Comparison of ENCODE assay signal across 1 cellular context in the genomic region with DNA sequence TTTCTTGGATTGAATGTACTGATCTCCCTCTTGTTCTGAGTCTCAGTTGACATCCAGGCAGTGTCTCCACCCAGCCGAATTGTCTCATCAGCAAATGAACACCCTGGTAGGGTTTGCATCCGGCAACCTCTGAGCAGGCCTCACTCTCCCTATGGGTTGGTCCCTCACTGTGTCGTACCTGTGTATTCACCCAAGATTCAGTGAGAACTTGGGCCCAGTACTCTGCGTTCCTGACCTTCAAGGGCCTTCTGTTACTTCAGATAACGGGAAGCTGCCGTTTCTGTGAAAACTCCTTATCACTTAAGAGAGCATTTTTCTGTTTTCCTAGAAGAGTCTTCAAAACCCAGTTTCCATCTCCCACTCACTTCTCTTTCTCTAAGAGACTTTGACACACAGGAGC.
TF ChIP-seq lines count a peak whose summit lies in the region.

No MANE protein-coding gene starts in this region.

TF ChIP-seq in K562, 482 proteins besides CTCF, POLR2A, EP300 and RAD21 (continued from another document and continues in another):
- TF ChIP-seq, protein P1, sequence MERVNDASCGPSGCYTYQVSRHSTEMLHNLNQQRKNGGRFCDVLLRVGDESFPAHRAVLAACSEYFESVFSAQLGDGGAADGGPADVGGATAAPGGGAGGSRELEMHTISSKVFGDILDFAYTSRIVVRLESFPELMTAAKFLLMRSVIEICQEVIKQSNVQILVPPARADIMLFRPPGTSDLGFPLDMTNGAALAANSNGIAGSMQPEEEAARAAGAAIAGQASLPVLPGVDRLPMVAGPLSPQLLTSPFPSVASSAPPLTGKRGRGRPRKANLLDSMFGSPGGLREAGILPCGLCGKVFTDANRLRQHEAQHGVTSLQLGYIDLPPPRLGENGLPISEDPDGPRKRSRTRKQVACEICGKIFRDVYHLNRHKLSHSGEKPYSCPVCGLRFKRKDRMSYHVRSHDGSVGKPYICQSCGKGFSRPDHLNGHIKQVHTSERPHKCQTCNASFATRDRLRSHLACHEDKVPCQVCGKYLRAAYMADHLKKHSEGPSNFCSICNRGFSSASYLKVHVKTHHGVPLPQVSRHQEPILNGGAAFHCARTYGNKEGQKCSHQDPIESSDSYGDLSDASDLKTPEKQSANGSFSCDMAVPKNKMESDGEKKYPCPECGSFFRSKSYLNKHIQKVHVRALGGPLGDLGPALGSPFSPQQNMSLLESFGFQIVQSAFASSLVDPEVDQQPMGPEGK (CRISPR knock-in tag; IDR thresholded peaks at IDR 0.05; ENCODE audit: borderline replicate concordance) = no peak
- no peak for TF ChIP-seq CCAR2 (IDR thresholded peaks at IDR 0.05; ENCODE audit: low read depth, low read length)
- no peak for TF ChIP-seq ZNF764 (CRISPR knock-in tag; IDR thresholded peaks at IDR 0.05; ENCODE audit: low read depth)
- no peak for TF ChIP-seq CREBBP (IDR thresholded peaks at IDR 0.05; ENCODE audit: low read depth, low read length)
- TF ChIP-seq, protein P2, sequence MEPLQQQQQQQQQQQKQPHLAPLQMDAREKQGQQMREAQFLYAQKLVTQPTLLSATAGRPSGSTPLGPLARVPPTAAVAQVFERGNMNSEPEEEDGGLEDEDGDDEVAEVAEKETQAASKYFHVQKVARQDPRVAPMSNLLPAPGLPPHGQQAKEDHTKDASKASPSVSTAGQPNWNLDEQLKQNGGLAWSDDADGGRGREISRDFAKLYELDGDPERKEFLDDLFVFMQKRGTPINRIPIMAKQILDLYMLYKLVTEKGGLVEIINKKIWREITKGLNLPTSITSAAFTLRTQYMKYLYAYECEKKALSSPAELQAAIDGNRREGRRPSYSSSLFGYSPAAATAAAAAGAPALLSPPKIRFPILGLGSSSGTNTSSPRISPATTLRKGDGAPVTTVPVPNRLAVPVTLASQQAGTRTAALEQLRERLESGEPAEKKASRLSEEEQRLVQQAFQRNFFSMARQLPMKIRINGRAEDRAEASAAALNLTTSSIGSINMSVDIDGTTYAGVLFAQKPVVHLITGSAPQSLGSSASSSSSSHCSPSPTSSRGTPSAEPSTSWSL (CRISPR knock-in tag; IDR thresholded peaks at IDR 0.05; ENCODE audit: borderline replicate concordance) = no peak
- peak; percentile 50; the same call in 1 of the 2 replicates for TF ChIP-seq EHMT2 (IDR thresholded peaks at IDR 0.05)
- TF ChIP-seq ZNF12 (CRISPR knock-in tag; IDR thresholded peaks at IDR 0.05) = no peak
- no peak for TF ChIP-seq IFI16 (CRISPR knock-in tag; IDR thresholded peaks at IDR 0.05)
- no peak for TF ChIP-seq NCOA2 (IDR thresholded peaks at IDR 0.05; ENCODE audit: partially characterized antibody in 2 of 2)
- TF ChIP-seq MAFF (IDR thresholded peaks at IDR 0.05; ENCODE audit: low read length) = no peak
- TF ChIP-seq ZNF695 (CRISPR knock-in tag; IDR thresholded peaks at IDR 0.05) = no peak
- no peak for TF ChIP-seq CBFB (CRISPR knock-in tag; IDR thresholded peaks at IDR 0.05)
- no peak for TF ChIP-seq MCM5 (IDR thresholded peaks at IDR 0.05; ENCODE audit: low read depth)
- no peak for TF ChIP-seq ETS2 (tag; IDR thresholded peaks at IDR 0.05; ENCODE audit: borderline replicate concordance, poor library complexity, severe bottlenecking)
- peak; percentile 78 for TF ChIP-seq CTBP1 (IDR thresholded peaks at IDR 0.05; ENCODE audit: borderline replicate concordance)
- TF ChIP-seq ZNF324 (CRISPR knock-in tag; IDR thresholded peaks at IDR 0.05) = no peak
- TF ChIP-seq, protein P3, sequence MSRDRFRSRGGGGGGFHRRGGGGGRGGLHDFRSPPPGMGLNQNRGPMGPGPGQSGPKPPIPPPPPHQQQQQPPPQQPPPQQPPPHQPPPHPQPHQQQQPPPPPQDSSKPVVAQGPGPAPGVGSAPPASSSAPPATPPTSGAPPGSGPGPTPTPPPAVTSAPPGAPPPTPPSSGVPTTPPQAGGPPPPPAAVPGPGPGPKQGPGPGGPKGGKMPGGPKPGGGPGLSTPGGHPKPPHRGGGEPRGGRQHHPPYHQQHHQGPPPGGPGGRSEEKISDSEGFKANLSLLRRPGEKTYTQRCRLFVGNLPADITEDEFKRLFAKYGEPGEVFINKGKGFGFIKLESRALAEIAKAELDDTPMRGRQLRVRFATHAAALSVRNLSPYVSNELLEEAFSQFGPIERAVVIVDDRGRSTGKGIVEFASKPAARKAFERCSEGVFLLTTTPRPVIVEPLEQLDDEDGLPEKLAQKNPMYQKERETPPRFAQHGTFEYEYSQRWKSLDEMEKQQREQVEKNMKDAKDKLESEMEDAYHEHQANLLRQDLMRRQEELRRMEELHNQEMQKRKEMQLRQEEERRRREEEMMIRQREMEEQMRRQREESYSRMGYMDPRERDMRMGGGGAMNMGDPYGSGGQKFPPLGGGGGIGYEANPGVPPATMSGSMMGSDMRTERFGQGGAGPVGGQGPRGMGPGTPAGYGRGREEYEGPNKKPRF (IDR thresholded peaks at IDR 0.05; ENCODE audit: low read depth, low read length) = no peak
- TF ChIP-seq DPF2 (IDR thresholded peaks at IDR 0.05) = peak; percentile 89
- peak; percentile 80 for TF ChIP-seq TEAD4 (IDR thresholded peaks at IDR 0.05; ENCODE audit: low read length)
- TF ChIP-seq TEAD4 (CRISPR knock-in tag; IDR thresholded peaks at IDR 0.05; ENCODE audit: borderline replicate concordance) = no peak
- no peak for TF ChIP-seq ZNF184 (CRISPR knock-in tag; IDR thresholded peaks at IDR 0.05)
- peak; percentile 61 for TF ChIP-seq FOXM1 (IDR thresholded peaks at IDR 0.05; ENCODE audit: low read depth)
- TF ChIP-seq FOXM1 (CRISPR knock-in tag; IDR thresholded peaks at IDR 0.05; ENCODE audit: low read depth) = no peak
- TF ChIP-seq ZNF696 (CRISPR knock-in tag; conservative IDR thresholded peaks at IDR 0.05) = no peak
- no peak for TF ChIP-seq ESRRB (CRISPR knock-in tag; IDR thresholded peaks at IDR 0.05; ENCODE audit: borderline replicate concordance)
- no peak for TF ChIP-seq XRCC4 (IDR thresholded peaks at IDR 0.05; ENCODE audit: extremely low read depth, insufficient read depth, insufficient read length)
- TF ChIP-seq PCBP2 (IDR thresholded peaks at IDR 0.05; ENCODE audit: low read depth, low read length, poor library complexity, severe bottlenecking) = no peak
- no peak for TF ChIP-seq ZNF785 (CRISPR knock-in tag; IDR thresholded peaks at IDR 0.05)
- TF ChIP-seq, protein P4, sequence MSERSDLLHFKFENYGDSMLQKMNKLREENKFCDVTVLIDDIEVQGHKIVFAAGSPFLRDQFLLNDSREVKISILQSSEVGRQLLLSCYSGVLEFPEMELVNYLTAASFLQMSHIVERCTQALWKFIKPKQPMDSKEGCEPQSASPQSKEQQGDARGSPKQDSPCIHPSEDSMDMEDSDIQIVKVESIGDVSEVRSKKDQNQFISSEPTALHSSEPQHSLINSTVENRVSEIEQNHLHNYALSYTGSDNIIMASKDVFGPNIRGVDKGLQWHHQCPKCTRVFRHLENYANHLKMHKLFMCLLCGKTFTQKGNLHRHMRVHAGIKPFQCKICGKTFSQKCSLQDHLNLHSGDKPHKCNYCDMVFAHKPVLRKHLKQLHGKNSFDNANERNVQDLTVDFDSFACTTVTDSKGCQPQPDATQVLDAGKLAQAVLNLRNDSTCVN (CRISPR knock-in tag; IDR thresholded peaks at IDR 0.05) = no peak
- TF ChIP-seq KAT7 (CRISPR knock-in tag; IDR thresholded peaks at IDR 0.05; ENCODE audit: borderline replicate concordance) = no peak
- no peak for TF ChIP-seq EZH2 (IDR thresholded peaks at IDR 0.05; ENCODE audit: borderline replicate concordance, low read depth, low read length)
- TF ChIP-seq TCF7 (IDR thresholded peaks at IDR 0.05; ENCODE audit: borderline replicate concordance) = no peak
- TF ChIP-seq CHD4 (IDR thresholded peaks at IDR 0.05; ENCODE audit: insufficient read depth, insufficient replicate concordance, low read depth, low read length, poor library complexity, severe bottlenecking) = no peak
- TF ChIP-seq FIP1L1 (IDR thresholded peaks at IDR 0.05; ENCODE audit: low read depth, low read length, poor library complexity, severe bottlenecking) = no peak
- TF ChIP-seq PTTG1 (tag; IDR thresholded peaks at IDR 0.05; ENCODE audit: low read depth) = no peak
- TF ChIP-seq ZBTB12 (CRISPR knock-in tag; IDR thresholded peaks at IDR 0.05) = no peak
- TF ChIP-seq SMARCC2 (IDR thresholded peaks at IDR 0.05; ENCODE audit: low read depth) = 0 out of 2 replicates have a peak, but pooled peaks have one; percentile 28
- no peak for TF ChIP-seq ERF (CRISPR knock-in tag; IDR thresholded peaks at IDR 0.05)
- TF ChIP-seq ARNT (IDR thresholded peaks at IDR 0.05) = 0 out of 4 replicates have a peak, but pooled peaks of 1 of the 2 experiments have one; percentile 41
- TF ChIP-seq ZNF311 (CRISPR knock-in tag; IDR thresholded peaks at IDR 0.05) = no peak
- no peak for TF ChIP-seq SREBF2 (CRISPR knock-in tag; IDR thresholded peaks at IDR 0.05)
- peak; percentile 93 for TF ChIP-seq CBFA2T3 (IDR thresholded peaks at IDR 0.05)
- TF ChIP-seq CREM (IDR thresholded peaks at IDR 0.05; ENCODE audit: low read depth) = 0 out of 2 replicates have a peak, but pooled peaks have one; percentile 2
- TF ChIP-seq POLR2AphosphoS5 (IDR thresholded peaks at IDR 0.05; ENCODE audit: control insufficient read depth, insufficient read depth, low read depth, low read length) = peak; percentile 48; the same call in 1 of the 2 replicates
- TF ChIP-seq CBX1 (IDR thresholded peaks at IDR 0.05; ENCODE audit: low read depth) = no peak
- TF ChIP-seq SMARCE1 (IDR thresholded peaks at IDR 0.05) = no peak; the same call in 1 of the 2 replicates
- TF ChIP-seq, protein P5, sequence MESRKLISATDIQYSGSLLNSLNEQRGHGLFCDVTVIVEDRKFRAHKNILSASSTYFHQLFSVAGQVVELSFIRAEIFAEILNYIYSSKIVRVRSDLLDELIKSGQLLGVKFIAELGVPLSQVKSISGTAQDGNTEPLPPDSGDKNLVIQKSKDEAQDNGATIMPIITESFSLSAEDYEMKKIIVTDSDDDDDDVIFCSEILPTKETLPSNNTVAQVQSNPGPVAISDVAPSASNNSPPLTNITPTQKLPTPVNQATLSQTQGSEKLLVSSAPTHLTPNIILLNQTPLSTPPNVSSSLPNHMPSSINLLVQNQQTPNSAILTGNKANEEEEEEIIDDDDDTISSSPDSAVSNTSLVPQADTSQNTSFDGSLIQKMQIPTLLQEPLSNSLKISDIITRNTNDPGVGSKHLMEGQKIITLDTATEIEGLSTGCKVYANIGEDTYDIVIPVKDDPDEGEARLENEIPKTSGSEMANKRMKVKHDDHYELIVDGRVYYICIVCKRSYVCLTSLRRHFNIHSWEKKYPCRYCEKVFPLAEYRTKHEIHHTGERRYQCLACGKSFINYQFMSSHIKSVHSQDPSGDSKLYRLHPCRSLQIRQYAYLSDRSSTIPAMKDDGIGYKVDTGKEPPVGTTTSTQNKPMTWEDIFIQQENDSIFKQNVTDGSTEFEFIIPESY (CRISPR knock-in tag; IDR thresholded peaks at IDR 0.05) = no peak
- TF ChIP-seq MXD1 (CRISPR knock-in tag; IDR thresholded peaks at IDR 0.05; ENCODE audit: borderline replicate concordance, poor library complexity, severe bottlenecking) = no peak
- TF ChIP-seq ZNF146 (CRISPR knock-in tag; IDR thresholded peaks at IDR 0.05; ENCODE audit: unreplicated experiment) = no peak
- TF ChIP-seq RBM39 (optimal IDR thresholded peaks at IDR 0.05; ENCODE audit: low read depth, low read length) = no peak
- TF ChIP-seq ZBTB2 (IDR thresholded peaks at IDR 0.05) = no peak
- TF ChIP-seq JUND (IDR thresholded peaks at IDR 0.05; ENCODE audit: borderline replicate concordance, low read depth, low read length) = 0 out of 2 replicates have a peak, but pooled peaks have one; percentile 18
- no peak for TF ChIP-seq JUND (tag; IDR thresholded peaks at IDR 0.05; ENCODE audit: borderline replicate concordance, low read depth, low read length)
- no peak for TF ChIP-seq NFXL1 (CRISPR knock-in tag; IDR thresholded peaks at IDR 0.05)
- no peak for TF ChIP-seq ZBTB49 (CRISPR knock-in tag; IDR thresholded peaks at IDR 0.05; ENCODE audit: borderline replicate concordance)
- TF ChIP-seq ARID1B (IDR thresholded peaks at IDR 0.05) = peak; percentile 95
- TF ChIP-seq PML (IDR thresholded peaks at IDR 0.05; ENCODE audit: low read length) = no peak
- no peak for TF ChIP-seq SMARCB1 (IDR thresholded peaks at IDR 0.05; ENCODE audit: insufficient read length, low read depth)
- no peak for TF ChIP-seq ZNF347 (CRISPR knock-in tag; IDR thresholded peaks at IDR 0.05; ENCODE audit: low read depth)
- no peak for TF ChIP-seq FOSL1 (tag; conservative IDR thresholded peaks at IDR 0.05)
